ENCODE assay signal across 12 cellular contexts in genomic region chr6:112429226-112429625, GRCh38.
A peak's percentile ranks its signal among the peaks of the same experiment; 100 is the strongest.
DNase-seq lines count a peak whose midpoint lies in the region; ATAC-seq and TF ChIP-seq lines count a peak whose summit lies in the region.
"Had no signal": no experiment of that assay in that cellular context is flagged by ENCODE, and none has a peak within 500 bp of the region (broad histone marks: within the 10 kb centered on the region; RNA-seq: fewer than 3 reads in every experiment).

No MANE protein-coding gene starts in this region.

- no peaks in the 10 kb centered on the region for H3F3A ChIP-seq in smooth muscle cell (ENCODE audit: low read depth)

- no peak overlapping the region for H3K4me2 ChIP-seq in smooth muscle cell

- no peaks in the 10 kb centered on the region for H3K27me3 ChIP-seq in smooth muscle cell (ENCODE audit: low read depth)

- H3K4me3 ChIP-seq in fibroblast of mammary gland (ENCODE audit: control insufficient read depth, low read depth, low read length) (no peak overlapping the region), smooth muscle cell (no peak overlapping the region)

- H3K36me3 ChIP-seq in smooth muscle cell (ENCODE audit: low read depth), result no peaks in the 10 kb centered on the region

- CTCF ChIA-PET in GM10248 (lab: Yijun Ruan, JAX), result interaction anchor here (1.9 kb wide), 1 partner anchor 10 kb away, joined by 4 read pairs; no protein-coding TSS in a partner anchor

- H3K27ac ChIP-seq in smooth muscle cell (ENCODE audit: low read depth), result no peak overlapping the region

- no peaks in the 10 kb centered on the region for H3K79me2 ChIP-seq in smooth muscle cell (ENCODE audit: low read depth)

- ATAC-seq in SK-N-SH treated with all-trans-retinoic acid at 6 μM for 48 hours (peak; percentile 61; the same call in 2 of the 3 replicates), GM18870 (IDR thresholded peaks at IDR 0.05; ENCODE audit: unreplicated experiment) (no peak)

- peak; percentile 44 for DNase-seq in NCI-H82 (lab: John Stamatoyannopoulos, UW)
- no peak for DNase-seq in NCI-H82 treated with DMSO at 0.1 percent for 48 hours (lab: John Stamatoyannopoulos, UW; ENCODE audit: unreplicated experiment)
- DNase-seq in fibroblast of mammary gland (ENCODE audit: low read depth), result no peak
- no peak for DNase-seq in smooth muscle cell (lab: John Stamatoyannopoulos, UW; ENCODE audit: unreplicated experiment)
- no peak for DNase-seq in germinal center (ENCODE audit: low spot score)
- DNase-seq in GM10248 (ENCODE audit: extremely low spot score), result no peak
- DNase-seq: caudate nucleus; KBM-7; NCI-H2081; stimulated activated CD4-positive, alpha-beta T cell treated with anti-CD3 and anti-CD28 coated beads, Interleukin-4, amount 100 ng/mL, for 24 hours had no signal

- H3K9ac ChIP-seq in smooth muscle cell (ENCODE audit: low read depth), result no peak overlapping the region

- H2AFZ ChIP-seq in smooth muscle cell (ENCODE audit: low read depth), result no peak overlapping the region

- POLR2A ChIA-PET in GM10248 (lab: Yijun Ruan, JAX), result no interaction called here

- 70% methylated on average over 3 of the region's 3 CpGs for WGBS in smooth muscle cell (ENCODE audit: low lambda C conversion rate)

- H3K4me1 ChIP-seq in smooth muscle cell (ENCODE audit: low read depth), result no peaks in the 10 kb centered on the region

- no peaks in the 10 kb centered on the region for H4K20me1 ChIP-seq in smooth muscle cell (ENCODE audit: low read depth)

- H3K9me3 ChIP-seq in smooth muscle cell (replicated peaks; ENCODE audit: low read depth), result no peaks in the 10 kb centered on the region

- TF ChIP-seq CTCF in fibroblast of mammary gland (conservative IDR thresholded peaks at IDR 0.05; ENCODE audit: control insufficient read depth, insufficient read depth, low read depth, low read length), result peak; percentile 10
- TF ChIP-seq CTCF in smooth muscle cell (IDR thresholded peaks at IDR 0.05; ENCODE audit: borderline replicate concordance, insufficient read depth, poor library complexity, severe bottlenecking), result peak; percentile 14
- TF ChIP-seq CTCF in GM10248 (IDR thresholded peaks at IDR 0.05; ENCODE audit: control extremely low read depth, extremely low read depth, low read depth, missing control alignments), result no peak

TF ChIP-seq in SK-N-SH treated with all-trans-retinoic acid at 6 μM for 48 hours, 23 proteins besides CTCF, POLR2A, EP300 and RAD21:
- no peak for TF ChIP-seq ISL1 (CRISPR knock-in tag; IDR thresholded peaks at IDR 0.05)
- TF ChIP-seq TCF4 (CRISPR knock-in tag; IDR thresholded peaks at IDR 0.05; ENCODE audit: borderline replicate concordance), result no peak
- TF ChIP-seq ZNF565 (CRISPR knock-in tag; conservative IDR thresholded peaks at IDR 0.05; ENCODE audit: low read depth), result no peak
- TF ChIP-seq ZNF70 (CRISPR knock-in tag; IDR thresholded peaks at IDR 0.05), result no peak
- no peak for TF ChIP-seq ZFP3 (CRISPR knock-in tag; IDR thresholded peaks at IDR 0.05)
- TF ChIP-seq TSHZ2 (CRISPR knock-in tag; IDR thresholded peaks at IDR 0.05), result no peak
- TF ChIP-seq POU6F1 (CRISPR knock-in tag; IDR thresholded peaks at IDR 0.05; ENCODE audit: borderline replicate concordance, low read depth), result no peak
- no peak for TF ChIP-seq ZNF8 (CRISPR knock-in tag; IDR thresholded peaks at IDR 0.05)
- TF ChIP-seq BACH2 (CRISPR knock-in tag; IDR thresholded peaks at IDR 0.05; ENCODE audit: borderline replicate concordance), result no peak
- TF ChIP-seq CSDC2 (CRISPR knock-in tag; IDR thresholded peaks at IDR 0.05), result no peak
